ENCODE assay signal across 24 cellular contexts in the genomic region with DNA sequence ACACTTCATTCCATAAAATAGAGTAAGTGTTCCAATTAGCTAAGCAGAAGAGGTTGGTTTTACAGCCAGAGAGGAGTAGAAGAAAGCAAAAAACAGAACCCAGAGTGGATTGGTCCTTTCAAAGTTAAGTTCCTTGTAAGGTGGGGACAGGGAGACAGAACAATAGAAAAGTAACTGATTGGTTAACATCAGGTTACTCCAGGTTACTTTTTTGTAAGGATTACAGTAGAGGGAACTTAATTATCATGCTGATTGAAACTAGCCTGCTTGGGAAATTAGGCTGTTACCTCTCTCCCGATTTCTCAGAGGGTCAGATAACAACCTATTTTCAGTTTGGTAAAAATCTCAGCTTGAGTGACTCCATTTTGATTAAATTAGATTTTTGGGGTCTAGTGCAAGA. TPM values are rescaled to one million over a fixed set of nuclear protein-coding genes. Genes with fewer than 3 reads are reported as not detected.
DNase-seq lines count a peak whose midpoint lies in the region; ATAC-seq and TF ChIP-seq lines count a peak whose summit lies in the region.
"Had no signal": no experiment of that assay in that cellular context is flagged by ENCODE, and none has a peak within 500 bp of the region (broad histone marks: within the 10 kb centered on the region; RNA-seq: fewer than 3 reads in every experiment).

No MANE protein-coding gene starts in this region.

- H3K9ac ChIP-seq in NT2/D1 (ENCODE audit: insufficient read length, low read depth) (no peak overlapping the region), neural progenitor cell (no peak overlapping the region)

- peaks cover 53% of the 10 kb centered on the region for H3K4me1 Mint-ChIP-seq in GM23338
- H3K4me1 Mint-ChIP-seq in neural progenitor cell, result no peaks in the 10 kb centered on the region
- H3K4me1 Mint-ChIP-seq in Caco-2 (ENCODE audit: low read depth, unreplicated experiment), result peaks cover 18% of the 10 kb centered on the region

- H3K27ac ChIP-seq in GM23338 (ENCODE audit: low read depth), result peak overlapping the region; percentile 46
- no peak overlapping the region for H3K27ac ChIP-seq in neural progenitor cell
- H3K27ac ChIP-seq: Peyer's patch had no signal

- H3K36me3 ChIP-seq in GM23338 (ENCODE audit: insufficient read depth), result no peaks in the 10 kb centered on the region
- peaks cover 9% of the 10 kb centered on the region for H3K36me3 ChIP-seq in NT2/D1 (ENCODE audit: insufficient read depth, insufficient read length, low read length)
- no peaks in the 10 kb centered on the region for H3K36me3 ChIP-seq in neural progenitor cell
- H3K36me3 ChIP-seq in Caco-2 (ENCODE audit: control insufficient read depth, insufficient read depth, low read length), result no peaks in the 10 kb centered on the region
- H3K36me3 ChIP-seq: BE2C had no signal

- H2AFZ ChIP-seq in GM23338, result no peak overlapping the region
- H2AFZ ChIP-seq in neural progenitor cell (replicated peaks), result no peak overlapping the region

- DNase-seq in GM23338 (ENCODE audit: low spot score), result peak; percentile 89
- DNase-seq in NT2/D1 (ENCODE audit: low read depth, low spot score), result peak; percentile 66
- DNase-seq in iPS DF 19.7 (ENCODE audit: low read depth, low spot score), result peak; percentile 67
- DNase-seq in neural progenitor cell (ENCODE audit: low spot score), result no peak
- DNase-seq in NCI-H510A treated with DMSO at 0.1 percent for 48 hours (lab: John Stamatoyannopoulos, UW), result no peak
- no peak for DNase-seq in Caco-2
- DNase-seq: 8988T, ACHN, BE2C, DMS153, DND-41, IMR-90, KG1, MG63, NCI-H1694, NCI-H2029 treated with DMSO at 0.1 percent for 48 hours, NCI-H446 treated with DMSO at 0.1 percent for 48 hours, NCI-H526 treated with DMSO at 0.1 percent for 48 hours, Peyer's patch, SHP77 treated with DMSO at 0.1 percent for 48 hours had no signal

- no peaks in the 10 kb centered on the region for H3K27me3 ChIP-seq in GM23338 (ENCODE audit: insufficient read depth)
- H3K27me3 ChIP-seq in NT2/D1 (ENCODE audit: insufficient read depth, insufficient read length), result no peaks in the 10 kb centered on the region
- H3K27me3 ChIP-seq in neural progenitor cell, result no peaks in the 10 kb centered on the region
- H3K27me3 ChIP-seq in Caco-2 (replicated peaks; ENCODE audit: control insufficient read depth, insufficient read depth, low read length), result no peaks in the 10 kb centered on the region
- H3K27me3 ChIP-seq: MG63, Peyer's patch had no signal

- CTCF ChIA-PET in Caco-2 (lab: Charles Lee), result no interaction called here

- H3K36me3 Mint-ChIP-seq in GM23338 (ENCODE audit: low read depth) (peaks cover 9% of the 10 kb centered on the region), neural progenitor cell (peaks cover 3% of the 10 kb centered on the region), Caco-2 (ENCODE audit: insufficient read depth, unreplicated experiment) (peaks cover 65% of the 10 kb centered on the region)
- H3K36me3 Mint-ChIP-seq: CD14-positive monocyte had no signal

- intact Hi-C loops in Caco-2 (cut with micrococcal nuclease; ENCODE audit: unreplicated experiment), result no loop called here

- no peaks in the 10 kb centered on the region for H3K9me2 ChIP-seq in GM23338 (ENCODE audit: insufficient read depth)

- BruUV-seq in Caco-2 (replicated peaks; lab: Mats Ljungman, UMichigan), result no TSS peak

- H3K79me2 ChIP-seq in GM23338 (replicated peaks; ENCODE audit: insufficient read depth) (no peaks in the 10 kb centered on the region), neural progenitor cell (ENCODE audit: low read depth) (no peaks in the 10 kb centered on the region)

- H3K4me3 ChIP-seq in GM23338 (peak overlapping the region; percentile 9), NT2/D1 (ENCODE audit: insufficient read length, low read depth) (no peak overlapping the region), neural progenitor cell (no peak overlapping the region), Caco-2 (ENCODE audit: low read depth, low read length) (no peak overlapping the region)
- H3K4me3 ChIP-seq: MG63, Peyer's patch had no signal

- H3K4me2 ChIP-seq in GM23338, result peak overlapping the region; percentile 15; the same call in 1 of the 2 replicates
- H3K4me2 ChIP-seq in neural progenitor cell, result peak overlapping the region; percentile 36

- no peaks in the 10 kb centered on the region for H3K27me3 Mint-ChIP-seq in GM23338 (ENCODE audit: insufficient read depth, low read depth, poor library complexity)
- H3K27me3 Mint-ChIP-seq in neural progenitor cell (ENCODE audit: insufficient read depth, low read depth), result no peaks in the 10 kb centered on the region
- no peaks in the 10 kb centered on the region for H3K27me3 Mint-ChIP-seq in Caco-2 (ENCODE audit: insufficient read depth, unreplicated experiment)

- peaks cover 32% of the 10 kb centered on the region for H3K4me1 ChIP-seq in GM23338 (ENCODE audit: insufficient read depth)
- H3K4me1 ChIP-seq in NT2/D1 (ENCODE audit: insufficient read depth, insufficient read length), result peaks cover 3% of the 10 kb centered on the region
- peaks cover 11% of the 10 kb centered on the region for H3K4me1 ChIP-seq in neural progenitor cell
- H3K4me1 ChIP-seq in Caco-2, result no peaks in the 10 kb centered on the region
- H3K4me1 ChIP-seq: BE2C, Peyer's patch had no signal

- ATAC-seq in GM23338, result peak; percentile 96
- no peak for ATAC-seq in GM21528 (IDR thresholded peaks at IDR 0.05; ENCODE audit: low FRiP score, unreplicated experiment)
- ATAC-seq in HG02973 (IDR thresholded peaks at IDR 0.05; ENCODE audit: unreplicated experiment), result no peak

- POLR2A ChIA-PET in Caco-2 (lab: Charles Lee), result no interaction called here

- no peak for TF ChIP-seq CTCF in GM23338 (conservative IDR thresholded peaks at IDR 0.05; ENCODE audit: low read depth in 2 of 2)
- no peak for TF ChIP-seq CTCF in neural progenitor cell (IDR thresholded peaks at IDR 0.05)
- no peak for TF ChIP-seq CTCF in Caco-2 (IDR thresholded peaks at IDR 0.05; ENCODE audit: insufficient read depth in 1 of 2, low read depth in 1 of 2, low read length in 1 of 2, severe bottlenecking in 1 of 2, unreplicated experiment in 1 of 2)

- H3K9me3 Mint-ChIP-seq in GM23338, result no peaks in the 10 kb centered on the region
- no peaks in the 10 kb centered on the region for H3K9me3 Mint-ChIP-seq in neural progenitor cell
- H3K9me3 Mint-ChIP-seq in Caco-2 (ENCODE audit: unreplicated experiment), result no peaks in the 10 kb centered on the region

- H3K9me3 ChIP-seq in NT2/D1 (ENCODE audit: insufficient read depth, low read length), result no peaks in the 10 kb centered on the region
- H3K9me3 ChIP-seq in neural progenitor cell (ENCODE audit: low read depth), result no peaks in the 10 kb centered on the region
- H3K9me3 ChIP-seq in Caco-2, result no peaks in the 10 kb centered on the region
- H3K9me3 ChIP-seq: BE2C, MG63, Peyer's patch had no signal

- peak overlapping the region; percentile 90 for H3K27ac Mint-ChIP-seq in GM23338
- H3K27ac Mint-ChIP-seq in neural progenitor cell, result no peak overlapping the region
- H3K27ac Mint-ChIP-seq in Caco-2 (ENCODE audit: unreplicated experiment), result no peak overlapping the region
- H3K27ac Mint-ChIP-seq: CD14-positive monocyte had no signal

- no peaks in the 10 kb centered on the region for H4K20me1 ChIP-seq in GM23338 (replicated peaks; ENCODE audit: insufficient read depth)
- no peaks in the 10 kb centered on the region for H4K20me1 ChIP-seq in neural progenitor cell (ENCODE audit: low read depth)

- H3K4me3 Mint-ChIP-seq in GM23338, result peak overlapping the region; percentile 46
- H3K4me3 Mint-ChIP-seq in neural progenitor cell, result no peak overlapping the region
- no peak overlapping the region for H3K4me3 Mint-ChIP-seq in Caco-2 (ENCODE audit: unreplicated experiment)
- H3K4me3 Mint-ChIP-seq: CD14-positive monocyte had no signal

- H3F3A ChIP-seq in GM23338 (replicated peaks; ENCODE audit: low read depth) (no peaks in the 10 kb centered on the region), neural progenitor cell (ENCODE audit: low read depth) (no peaks in the 10 kb centered on the region)

TF ChIP-seq in GM23338, 12 proteins besides CTCF, POLR2A, EP300 and RAD21 (continues in another document):
- TF ChIP-seq STAT1 (IDR thresholded peaks at IDR 0.05; ENCODE audit: unreplicated experiment) (no peak), NANOG (IDR thresholded peaks at IDR 0.05; ENCODE audit: borderline replicate concordance) (0 out of 2 replicates have a peak, but pooled peaks have one; percentile 16), EZH2 (IDR thresholded peaks at IDR 0.05; ENCODE audit: low read depth, unreplicated experiment) (no peak), POLR2AphosphoS5 (IDR thresholded peaks at IDR 0.05; ENCODE audit: low read depth) (no peak)
- TF ChIP-seq, protein P1, sequence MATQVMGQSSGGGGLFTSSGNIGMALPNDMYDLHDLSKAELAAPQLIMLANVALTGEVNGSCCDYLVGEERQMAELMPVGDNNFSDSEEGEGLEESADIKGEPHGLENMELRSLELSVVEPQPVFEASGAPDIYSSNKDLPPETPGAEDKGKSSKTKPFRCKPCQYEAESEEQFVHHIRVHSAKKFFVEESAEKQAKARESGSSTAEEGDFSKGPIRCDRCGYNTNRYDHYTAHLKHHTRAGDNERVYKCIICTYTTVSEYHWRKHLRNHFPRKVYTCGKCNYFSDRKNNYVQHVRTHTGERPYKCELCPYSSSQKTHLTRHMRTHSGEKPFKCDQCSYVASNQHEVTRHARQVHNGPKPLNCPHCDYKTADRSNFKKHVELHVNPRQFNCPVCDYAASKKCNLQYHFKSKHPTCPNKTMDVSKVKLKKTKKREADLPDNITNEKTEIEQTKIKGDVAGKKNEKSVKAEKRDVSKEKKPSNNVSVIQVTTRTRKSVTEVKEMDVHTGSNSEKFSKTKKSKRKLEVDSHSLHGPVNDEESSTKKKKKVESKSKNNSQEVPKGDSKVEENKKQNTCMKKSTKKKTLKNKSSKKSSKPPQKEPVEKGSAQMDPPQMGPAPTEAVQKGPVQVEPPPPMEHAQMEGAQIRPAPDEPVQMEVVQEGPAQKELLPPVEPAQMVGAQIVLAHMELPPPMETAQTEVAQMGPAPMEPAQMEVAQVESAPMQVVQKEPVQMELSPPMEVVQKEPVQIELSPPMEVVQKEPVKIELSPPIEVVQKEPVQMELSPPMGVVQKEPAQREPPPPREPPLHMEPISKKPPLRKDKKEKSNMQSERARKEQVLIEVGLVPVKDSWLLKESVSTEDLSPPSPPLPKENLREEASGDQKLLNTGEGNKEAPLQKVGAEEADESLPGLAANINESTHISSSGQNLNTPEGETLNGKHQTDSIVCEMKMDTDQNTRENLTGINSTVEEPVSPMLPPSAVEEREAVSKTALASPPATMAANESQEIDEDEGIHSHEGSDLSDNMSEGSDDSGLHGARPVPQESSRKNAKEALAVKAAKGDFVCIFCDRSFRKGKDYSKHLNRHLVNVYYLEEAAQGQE (IDR thresholded peaks at IDR 0.05; ENCODE audit: unreplicated experiment), result no peak

RNA-seq across cellular contexts. Expression of a gene that starts 11.5 kb away (rescaled TPM):
- total RNA-seq in GM23338 (2014; rRNA removed; shearing (Covaris generic)), result 20.0 and 32.4 TPM in 2 replicates
- polyA plus RNA-seq in GM23338 (2016; fragmentation: Nextera tagmentation; extraction: Ambion mirVana), result 15.5 and 16.1 TPM in 2 replicates
- total RNA-seq in neural progenitor cell (ENCODE audit: low replicate concordance), result 3.5 and 4.9 TPM in 2 replicates
- 95.4 and 96.6 TPM in 2 replicates for total RNA-seq in Caco-2 (2022)
- total RNA-seq: OCI-LY7 had no signal

Comparison
In these comparisons a context has a peak if more than half of its experiments do, and no peak if none do; other contexts are left out.
1. DNase-seq: peak in GM23338 (single experiment), NT2/D1 (single experiment) and iPS DF 19.7 (single experiment); none in neural progenitor cell (single experiment), NCI-H510A treated with DMSO at 0.1 percent for 48 hours (single experiment) and Caco-2 (0 of 2).